ENCODE assay signal across 15 cellular contexts in genomic region chr5:180343110-180343845, GRCh38. TPM values are rescaled to one million over a fixed set of nuclear protein-coding genes. Genes with fewer than 3 reads are reported as not detected.
DNase-seq lines count a peak whose midpoint lies in the region; ATAC-seq, FAIRE-seq and TF ChIP-seq lines count a peak whose summit lies in the region.
"Had no signal": no experiment of that assay in that cellular context is flagged by ENCODE, and none has a peak within 500 bp of the region (broad histone marks: within the 10 kb centered on the region; RNA-seq: fewer than 3 reads in every experiment).

No MANE protein-coding gene starts in this region.

- H3K56ac ChIP-seq in H1 (replicated peaks; ENCODE audit: insufficient read length, low read depth, low read length) = peak overlapping the region; percentile 57

- no peak for TF ChIP-seq CTCF in H1 (IDR thresholded peaks at IDR 0.05; ENCODE audit: control extremely low read depth in 1 of 3, insufficient read depth in 1 of 3, low read depth in 1 of 3, low read length in 3 of 3)
- no peak for TF ChIP-seq CTCF in PC-9 (conservative IDR thresholded peaks at IDR 0.05)

- whole genome bisulfite sequencing in HUES64 = 6% methylated on average over 19 of the region's 19 CpGs
- WGBS in H1 (ENCODE audit: extremely low coverage in 1 of 2, insufficient coverage in 1 of 2, insufficient read length in 1 of 2, insufficient replicate concordance in 2 of 2, low coverage in 1 of 2, low lambda C conversion rate in 2 of 2, missing lambda C conversion rate in 1 of 2), 2 experiments = 7% methylated on average over 19 of the region's 19 CpGs; no CpG with 5 or more reads in 1 of the 2 experiments

- H3K4me3 ChIP-seq in HUES64 (ENCODE audit: low read length) (peak overlapping the region; percentile 42), H1 (ENCODE audit: extremely low read depth in 1 of 4, insufficient read depth in 2 of 4, low read depth in 3 of 4, low read length in 4 of 4) (peak overlapping the region in 3 of 4 experiments; percentile 16 to 25 (median 20); a peak in 5 of 8 replicates), muscle layer of duodenum (ENCODE audit: low read depth in 1 of 2, low read length in 2 of 2) (peak overlapping the region; percentile 15 to 17), PC-9 (no peak overlapping the region)
- H3K4me3 ChIP-seq: K562, prostate gland had no signal

- H3K79me2 ChIP-seq in H1 (ENCODE audit: control insufficient read depth in 1 of 2, insufficient read depth in 2 of 2, low read length in 2 of 2) = peaks cover 8 to 71% of the 10 kb centered on the region in 2 experiments; a peak in 3 of 4 replicates
- H3K79me2 ChIP-seq in PC-9 (ENCODE audit: low read depth) = no peaks in the 10 kb centered on the region

- H3K4me2 ChIP-seq in H1 (ENCODE audit: insufficient read depth in 1 of 2, low read depth in 2 of 2, low read length in 2 of 2) (peak overlapping the region; percentile 73 to 81), PC-9 (no peak overlapping the region)

- H4K91ac ChIP-seq in H1 (replicated peaks; ENCODE audit: insufficient read length, low read length) = peak overlapping the region; percentile 97

- no TSS peak for BruUV-seq in PC-9 (replicated peaks; lab: Mats Ljungman, UMichigan)

- H3K27ac ChIP-seq in HUES64 (ENCODE audit: low read depth, low read length) = peak overlapping the region; percentile 100
- peak overlapping the region; percentile 84 for H3K27ac ChIP-seq in H1 (ENCODE audit: low read depth, low read length)
- H3K27ac ChIP-seq in muscle layer of duodenum (ENCODE audit: low read length) = no peak overlapping the region
- H3K27ac ChIP-seq in PC-9 = no peak overlapping the region
- H3K27ac ChIP-seq: prostate gland had no signal

- H3K9ac ChIP-seq in HUES64 (ENCODE audit: low read depth, low read length) (peak overlapping the region; percentile 77), H1 (replicated peaks in 1 of 4; ENCODE audit: extremely low read depth in 1 of 4, low read depth in 3 of 4, low read length in 3 of 4) (peak overlapping the region in 1 of 4 experiments; percentile 46; a peak in 3 of 7 replicates)

- peak; percentile 88 for FAIRE-seq in H1 (lab: Jason Lieb, UNC)
- FAIRE-seq: K562 had no signal

- peak overlapping the region; percentile 91; the same call in 1 of the 2 replicates for H2BK20ac ChIP-seq in H1 (ENCODE audit: low read length)

- H3K23ac ChIP-seq in H1 (ENCODE audit: insufficient read length) = no peak overlapping the region

- H2BK15ac ChIP-seq in H1 (ENCODE audit: low read length) = 0 out of 2 replicates have a peak overlapping the region, but pooled peaks have one; percentile 61

- H3K36me3 ChIP-seq in HUES64 (ENCODE audit: insufficient read depth, low read length) = peaks cover 9% of the 10 kb centered on the region
- H3K36me3 ChIP-seq in H1 (ENCODE audit: control insufficient read depth in 2 of 4, insufficient read depth in 4 of 4, low read length in 3 of 4) = peaks cover 0 to 3% (median 0%) of the 10 kb centered on the region in 4 experiments; a peak in 2 of 8 replicates
- H3K36me3 ChIP-seq in muscle layer of duodenum (ENCODE audit: control insufficient read depth in 1 of 2, insufficient read depth in 2 of 2, low read length in 2 of 2) = peaks cover 0 to 4% of the 10 kb centered on the region in 2 donors
- H3K36me3 ChIP-seq in PC-9 (ENCODE audit: low read depth) = no peaks in the 10 kb centered on the region
- H3K36me3 ChIP-seq: prostate gland had no signal

- peak; percentile 79 for DNase-seq in A172 (ENCODE audit: low spot score)
- DNase-seq in H1 (ENCODE audit: low read depth in 1 of 2, low spot score in 2 of 2) = peak; percentile 51 to 71
- DNase-seq in PC-9 = no peak
- no peak for DNase-seq in activated effector memory CD4-positive, alpha-beta T cell treated with anti-CD3 and anti-CD28 coated beads, Interleukin-2, amount 50 U/mL, for 16 hours
- no peak for DNase-seq in NCI-H128 (lab: John Stamatoyannopoulos, UW; ENCODE audit: unreplicated experiment)
- DNase-seq: activated naive CD8-positive, alpha-beta T cell treated with anti-CD3 and anti-CD28 coated beads for 36 hours; CD4-positive, CD25-positive, alpha-beta regulatory T cell; NK-92 treated with Interleukin-12 subunit alpha and Interleukin-12 subunit beta, amount 100 ng/mL, for 24 hours; stimulated activated CD8-positive, alpha-beta memory T cell treated with anti-CD3 and anti-CD28 coated beads, Interleukin-4, amount 100 ng/mL, for 48 hours had no signal

- TF ChIP-seq RAD21 in H1 (IDR thresholded peaks at IDR 0.05 in 1 of 2, conservative IDR thresholded peaks at IDR 0.05 in 1 of 2; ENCODE audit: low read depth in 2 of 2, low read length in 2 of 2) = no peak

- CTCF ChIA-PET in H1 (lab: Charles Lee; ENCODE audit: partially characterized antibody) = interaction anchor here (0.6 to 4.7 kb wide), 13 partner anchors 12 to 464 kb away, joined by 3 to 30 read pairs (median 4); no protein-coding TSS in a partner anchor
- CTCF ChIA-PET in PC-9 (lab: Charles Lee) = no interaction called here

- H2AK5ac ChIP-seq in H1 (ENCODE audit: low read depth, low read length) = peak overlapping the region; percentile 77

- POLR2A ChIA-PET in H1 (lab: Charles Lee; ENCODE audit: partially characterized antibody) (interaction anchor here (1.0 to 10.4 kb wide), 10 partner anchors 8 to 189 kb away, joined by 3 to 146 read pairs (median 4); partner anchors contain the start of gene GFPT2), PC-9 (lab: Charles Lee; ENCODE audit: unreplicated experiment) (no interaction called here)

- H3F3A ChIP-seq in PC-9 (ENCODE audit: insufficient read depth, low read depth) = no peaks in the 10 kb centered on the region; the same call in 1 of the 2 replicates

- TF ChIP-seq EP300 in H1 (IDR thresholded peaks at IDR 0.05; ENCODE audit: borderline replicate concordance in 1 of 2, low read depth in 2 of 2, low read length in 2 of 2) = no peak

- H3K4me1 ChIP-seq in HUES64 (ENCODE audit: insufficient read depth, low read length) (peaks cover 59% of the 10 kb centered on the region), H1 (replicated peaks in 1 of 4; ENCODE audit: control insufficient read depth in 3 of 4, insufficient read depth in 4 of 4, low read length in 3 of 4) (peaks cover 35 to 63% (median 45%) of the 10 kb centered on the region in 4 experiments), muscle layer of duodenum (ENCODE audit: control insufficient read depth in 1 of 2, insufficient read depth in 2 of 2, low read length in 2 of 2) (peaks cover 0 to 12% of the 10 kb centered on the region in 2 donors), PC-9 (replicated peaks; ENCODE audit: insufficient read depth) (peaks cover 9% of the 10 kb centered on the region; the same call in 1 of the 2 replicates)
- H3K4me1 ChIP-seq: prostate gland had no signal

- H3K9me3 ChIP-seq in HUES64 (ENCODE audit: insufficient read depth, low read depth, low read length) (no peaks in the 10 kb centered on the region), H1 (ENCODE audit: insufficient read depth in 2 of 2, low read depth in 1 of 2, low read length in 1 of 2) (no peaks in the 10 kb centered on the region), muscle layer of duodenum (ENCODE audit: control insufficient read depth in 1 of 2, low read length in 2 of 2) (no peaks in the 10 kb centered on the region), PC-9 (ENCODE audit: insufficient read depth, low read depth) (no peaks in the 10 kb centered on the region)
- H3K9me3 ChIP-seq: prostate gland had no signal

- H3K27me3 ChIP-seq in HUES64 (ENCODE audit: insufficient read depth, low read length) (no peaks in the 10 kb centered on the region), H1 (replicated peaks in 1 of 4; ENCODE audit: control insufficient read depth in 3 of 4, extremely low read depth in 1 of 4, insufficient read depth in 3 of 4, low read length in 3 of 4) (no peaks in the 10 kb centered on the region), muscle layer of duodenum (ENCODE audit: low read depth, low read length) (no peaks in the 10 kb centered on the region), PC-9 (ENCODE audit: insufficient read depth, low read depth) (no peaks in the 10 kb centered on the region)

- no peak overlapping the region; the same call in 1 of the 2 replicates for H4K8ac ChIP-seq in H1 (ENCODE audit: extremely low read depth, insufficient read depth, low read length)

- H4K5ac ChIP-seq in H1 (ENCODE audit: insufficient read length, low read depth, low read length) = peak overlapping the region; percentile 92

- no peaks in the 10 kb centered on the region for H3K9me2 ChIP-seq in PC-9 (ENCODE audit: insufficient read depth)

- peaks cover 2% of the 10 kb centered on the region; the same call in 1 of the 2 replicates for H3K23me2 ChIP-seq in H1 (ENCODE audit: low read depth, low read length)

- H2BK120ac ChIP-seq in H1 (replicated peaks; ENCODE audit: low read depth, low read length) = peak overlapping the region; percentile 17

- intact Hi-C loops in PC-9 (cut with micrococcal nuclease; ENCODE audit: unreplicated experiment) = no loop called here

- H2AFZ ChIP-seq in H1 (ENCODE audit: low read length) = no peak overlapping the region
- no peak overlapping the region for H2AFZ ChIP-seq in PC-9

- peak overlapping the region; percentile 99 for H2BK5ac ChIP-seq in H1 (ENCODE audit: low read depth, low read length)

- H3K4ac ChIP-seq in H1 (replicated peaks; ENCODE audit: insufficient read length, low read depth, low read length) = peak overlapping the region; percentile 82

- ATAC-seq in GM18498 (IDR thresholded peaks at IDR 0.05; ENCODE audit: unreplicated experiment) = no peak
- ATAC-seq: activated CD4-positive, CD25-positive, alpha-beta regulatory T cell treated with anti-CD3 and anti-CD28 coated beads, Interleukin-2, amount 50 U/mL, for 24 hours; K562 had no signal

- H2BK12ac ChIP-seq in H1 (ENCODE audit: low read depth, low read length) = peak overlapping the region; percentile 94

- H3K14ac ChIP-seq in H1 (ENCODE audit: insufficient read length) = no peak overlapping the region

- TF ChIP-seq POLR2A in H1 (IDR thresholded peaks at IDR 0.05; ENCODE audit: control extremely low read depth in 1 of 2, low read depth in 2 of 2, low read length in 2 of 2) = peak in 1 of 2 experiments; percentile 57; a peak in 2 of 3 replicates

- peaks cover 23% of the 10 kb centered on the region for H3K79me1 ChIP-seq in H1 (ENCODE audit: low read depth, low read length)

- peak overlapping the region; percentile 100 for H3K18ac ChIP-seq in H1 (ENCODE audit: extremely low read depth, low read length)

- H4K20me1 ChIP-seq in H1 (replicated peaks in 1 of 2; ENCODE audit: control insufficient read depth in 1 of 2, insufficient read depth in 2 of 2, low read length in 2 of 2) (peaks cover 3 to 6% of the 10 kb centered on the region in 2 experiments), PC-9 (ENCODE audit: insufficient read depth) (no peaks in the 10 kb centered on the region)

RNA-seq across cellular contexts. Expression of gene GFPT2, which starts 9.9 kb away (rescaled TPM):
- 42.0 and 50.5 TPM in 2 replicates for total RNA-seq in A172 (2014; rRNA removed; shearing (Covaris generic))
- polyA plus RNA-seq in HUES64 (2013, experiment 1 of 2) = 67.4 TPM
- 66.3 TPM for polyA plus RNA-seq in HUES64 (2013, experiment 2 of 2)
- 141 and 143 TPM in 2 replicates for total RNA-seq in H1 (2021; fragmentation: NEBNext Ultra II Directional; extraction: Animal tissue kit (Norgen Biotek cat#: 25700))
- polyA plus RNA-seq in H1 (2011; rRNA removed) = 83.7 and 90.0 TPM in 2 replicates
- 101 TPM for polyA plus RNA-seq in H1 (2011; cell fraction: cytosol; rRNA removed)
- 136 TPM for polyA plus RNA-seq in H1 (2011; cell fraction: nucleus; rRNA removed)
- polyA plus RNA-seq in H1 (2012, experiment 1 of 2) = 78.6 to 104 TPM (median 83.3 TPM) in 4 replicates
- 47.5 TPM for polyA plus RNA-seq in H1 (2012, experiment 2 of 2)
- polyA plus RNA-seq in H1 (2013, experiment 1 of 2) = 73.7 TPM
- polyA plus RNA-seq in H1 (2013, experiment 2 of 2) = 66.5 TPM
- polyA minus RNA-seq in H1 (2011; rRNA and poly(A)+ RNA removed) = 118 and 127 TPM in 2 replicates
- 56.6 TPM for polyA minus RNA-seq in H1 (2011; cell fraction: cytosol; rRNA and poly(A)+ RNA removed)
- 80.8 TPM for polyA minus RNA-seq in H1 (2011; cell fraction: nucleus; rRNA and poly(A)+ RNA removed)
- total RNA-seq in PC-9 (2021) = 22.5 and 24.4 TPM in 2 replicates
- total RNA-seq: CD4-positive, CD25-positive, alpha-beta regulatory T cell had no signal

RNA-seq across cellular contexts. Expression of gene MAPK9, which starts 51.4 kb away (rescaled TPM):
- total RNA-seq in A172 (2014; rRNA removed; shearing (Covaris generic)) = 36.9 and 37.9 TPM in 2 replicates
- polyA plus RNA-seq in HUES64 (2013, experiment 1 of 2) = 23.5 TPM
- polyA plus RNA-seq in HUES64 (2013, experiment 2 of 2) = 23.6 TPM
- 37.9 and 43.7 TPM in 2 replicates for total RNA-seq in H1 (2021; fragmentation: NEBNext Ultra II Directional; extraction: Animal tissue kit (Norgen Biotek cat#: 25700))
- polyA plus RNA-seq in H1 (2011; rRNA removed) = 18.3 and 22.3 TPM in 2 replicates
- 27.1 TPM for polyA plus RNA-seq in H1 (2011; cell fraction: cytosol; rRNA removed)
- 16.9 TPM for polyA plus RNA-seq in H1 (2011; cell fraction: nucleus; rRNA removed)
- polyA plus RNA-seq in H1 (2012, experiment 1 of 2) = 20.5 to 30.0 TPM (median 24.3 TPM) in 4 replicates
- 2.9 TPM for polyA plus RNA-seq in H1 (2012, experiment 2 of 2)
- 21.8 TPM for polyA plus RNA-seq in H1 (2013, experiment 1 of 2)
- polyA plus RNA-seq in H1 (2013, experiment 2 of 2) = 22.3 TPM
- 47.8 and 64.8 TPM in 2 replicates for polyA minus RNA-seq in H1 (2011; rRNA and poly(A)+ RNA removed)
- 17.2 TPM for polyA minus RNA-seq in H1 (2011; cell fraction: cytosol; rRNA and poly(A)+ RNA removed)
- 28.5 TPM for polyA minus RNA-seq in H1 (2011; cell fraction: nucleus; rRNA and poly(A)+ RNA removed)
- 48.8 and 54.0 TPM in 2 replicates for total RNA-seq in PC-9 (2021)

Comparison
In these comparisons a context has a peak if more than half of its experiments do, and no peak if none do; other contexts are left out.
1. DNase-seq: peak in A172 (single experiment) and H1 (2 of 2); none in PC-9 (0 of 2), activated effector memory CD4-positive, alpha-beta T cell treated with anti-CD3 and anti-CD28 coated beads, Interleukin-2, amount 50 U/mL, for 16 hours (single experiment) and NCI-H128 (single experiment).
2. H3K27ac ChIP-seq: peak in HUES64 (single experiment) and H1 (single experiment); none in muscle layer of duodenum (single experiment) and PC-9 (single experiment).